In the genomic region with DNA sequence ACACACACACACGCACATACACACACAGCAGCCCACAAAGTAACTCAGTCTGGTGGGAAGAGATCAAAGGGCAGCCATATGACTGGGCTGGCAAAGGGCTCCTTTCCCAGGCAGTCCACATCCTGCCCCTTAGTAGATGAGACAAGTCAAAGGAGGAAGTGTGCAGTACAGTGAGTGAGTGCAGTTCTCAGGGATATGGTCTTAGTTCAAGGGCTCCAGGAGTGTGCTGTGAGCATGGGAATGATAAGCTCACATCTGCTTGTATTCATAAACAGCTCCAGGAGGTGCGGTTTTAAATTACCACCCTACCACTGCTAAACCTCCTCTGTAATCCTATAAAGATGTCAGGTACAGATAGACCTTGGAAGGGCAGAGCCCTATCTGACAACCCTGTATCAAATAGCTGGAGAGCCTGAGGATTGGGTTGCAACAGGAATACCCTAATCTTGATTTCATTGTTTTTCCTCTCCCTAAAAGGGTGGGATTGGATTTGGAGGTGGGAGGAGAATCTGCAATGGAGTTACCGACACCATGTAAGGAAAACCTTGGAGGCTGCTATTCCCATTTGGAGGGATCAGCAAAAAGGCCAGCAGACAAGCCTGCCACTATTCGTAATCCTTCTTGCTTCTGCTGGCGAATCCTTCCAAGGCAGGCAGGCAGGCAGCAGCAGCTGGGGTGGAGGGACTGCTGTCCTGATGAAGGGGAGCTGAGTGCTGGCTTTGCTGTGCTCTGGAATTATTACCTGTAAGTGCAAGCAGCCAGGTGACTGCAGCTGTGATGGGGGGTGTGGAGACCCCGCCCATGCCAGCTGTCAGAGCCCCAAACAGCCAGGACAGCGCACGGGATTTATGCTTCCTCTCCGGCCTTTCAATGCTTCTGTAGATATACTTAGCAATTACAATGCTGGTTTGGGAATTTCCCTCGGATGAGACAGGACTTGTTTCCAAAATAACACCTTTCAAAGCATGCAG, we compare ENCODE assay signal across 8 cellular contexts.
DNase-seq lines count a peak whose midpoint lies in the region; ATAC-seq and TF ChIP-seq lines count a peak whose summit lies in the region.

No MANE protein-coding gene starts in this region.

- POLR2A ChIA-PET in Panc1 (lab: Charles Lee) = no interaction called here

- intact Hi-C loops in Panc1 (cut with micrococcal nuclease; ENCODE audit: unreplicated experiment) (no loop called here), stomach (cut with DNase I; ENCODE audit: low total_unique reads) (no loop called here), head of caudate nucleus (cut with DNase I) (no loop called here)

- in situ Hi-C loops in Panc1 (cut with HindIII; ENCODE audit: low pct_unique_long_range_greater_than_20kb, low sequenced_read_pairs) = no loop called here

- peak overlapping the region; percentile 48; the same call in 1 of the 2 replicates for H3K27ac ChIP-seq in Panc1 (ENCODE audit: low read length)
- peak overlapping the region in 3 of 5 donors; percentile 7 to 23 (median 19) for H3K27ac ChIP-seq in stomach

- peaks cover 15% of the 10 kb centered on the region; the same call in 1 of the 2 replicates for H3K4me1 ChIP-seq in Panc1 (ENCODE audit: control insufficient read depth, insufficient read depth, low read length)
- peaks cover 0 to 33% (median 18%) of the 10 kb centered on the region in 4 donors for H3K4me1 ChIP-seq in stomach

- no TSS peak for BruUV-seq in Panc1 (replicated peaks; lab: Mats Ljungman, UMichigan)

- H3K27me3 ChIP-seq in Panc1 (ENCODE audit: control insufficient read depth, insufficient read depth, low read length) (no peaks in the 10 kb centered on the region), stomach (no peaks in the 10 kb centered on the region)

- WGBS in stomach, 5 donors = 54 to 62% (median 54%) methylated on average over 10 of the region's 10 CpGs

- no peak for TF ChIP-seq EP300 in stomach (IDR thresholded peaks at IDR 0.05)

- peak; percentile 34; the same call in 1 of the 2 replicates for ATAC-seq in Panc1

- TF ChIP-seq POLR2A in stomach (IDR thresholded peaks at IDR 0.05) = no peak

- CTCF ChIA-PET in Panc1 (lab: Charles Lee) = no interaction called here

- TF ChIP-seq CTCF in Panc1 (IDR thresholded peaks at IDR 0.05) (no peak), stomach (IDR thresholded peaks at IDR 0.05) (no peak)

- DNase-seq in SIG-M5 treated with dmso at 0.1 percent for 504 hours (lab: John Stamatoyannopoulos, UW; ENCODE audit: unreplicated experiment) = peak; percentile 33
- no peak for DNase-seq in SIG-M5 (lab: John Stamatoyannopoulos, UW)
- no peak for DNase-seq in Panc1 (ENCODE audit: low read depth, low spot score)
- DNase-seq in glomerular visceral epithelial cell (ENCODE audit: extremely low spot score) = peak; percentile 68
- no peak for DNase-seq in stomach
- no peak for DNase-seq in head of caudate nucleus
- no peak for DNase-seq in activated CD4-positive, CD25-positive, alpha-beta regulatory T cell treated with anti-CD3 and anti-CD28 coated beads, Interleukin-2, amount 50 U/mL, for 72 hours
- no peak for DNase-seq in T-helper 9 cell

- H3K9me3 ChIP-seq in Panc1 (ENCODE audit: control insufficient read depth, insufficient read depth, low read depth, low read length) (no peaks in the 10 kb centered on the region), stomach (no peaks in the 10 kb centered on the region)

- H3K4me3 ChIP-seq in Panc1 (ENCODE audit: low read depth in 2 of 2, low read length in 2 of 2) = no peak overlapping the region
- H3K4me3 ChIP-seq in stomach = no peak overlapping the region

- H3K36me3 ChIP-seq in Panc1 (ENCODE audit: control insufficient read depth, insufficient read depth, low read length) (no peaks in the 10 kb centered on the region), stomach (no peaks in the 10 kb centered on the region)

Comparison
In these comparisons a context has a peak if more than half of its experiments do, and no peak if none do; other contexts are left out.
1. DNase-seq: peak in SIG-M5 treated with dmso at 0.1 percent for 504 hours (single experiment) and glomerular visceral epithelial cell (single experiment); none in SIG-M5 (single experiment), Panc1 (single experiment), stomach (single experiment), head of caudate nucleus (0 of 42), activated CD4-positive, CD25-positive, alpha-beta regulatory T cell treated with anti-CD3 and anti-CD28 coated beads, Interleukin-2, amount 50 U/mL, for 72 hours (single experiment) and T-helper 9 cell (single experiment).